In genomic region chr17:16988749-16989229, GRCh38 we compare ENCODE assay signal across 8 cellular contexts. TPM values are rescaled to one million over a fixed set of nuclear protein-coding genes. Genes with fewer than 3 reads are reported as not detected.
A peak's percentile ranks its signal among the peaks of the same experiment; 100 is the strongest.
DNase-seq lines count a peak whose midpoint lies in the region; ATAC-seq and TF ChIP-seq lines count a peak whose summit lies in the region.

No MANE protein-coding gene starts in this region.

- H3K36me3 ChIP-seq in mesendoderm (ENCODE audit: control insufficient read depth, insufficient read depth, low read length) (no peaks in the 10 kb centered on the region), aorta (ENCODE audit: control insufficient read depth in 1 of 2, insufficient read depth in 2 of 2, low read length in 1 of 2) (no peaks in the 10 kb centered on the region)

- DNase-seq in mesendoderm (no peak), aorta (no peak), epidermal melanocyte (ENCODE audit: insufficient read length, low spot score) (no peak), COR-L47 (lab: John Stamatoyannopoulos, UW) (no peak)

- H3K4me2 ChIP-seq in mesendoderm (ENCODE audit: low read length) = no peak overlapping the region

- no peak overlapping the region for H4K8ac ChIP-seq in mesendoderm (ENCODE audit: low read depth, low read length)

- no peak overlapping the region for H3K23ac ChIP-seq in mesendoderm (ENCODE audit: low read length)

- H3K9me3 ChIP-seq in aorta (ENCODE audit: control insufficient read depth, low read length) = no peaks in the 10 kb centered on the region

- no CpG with 5 or more reads among the region's 10 CpGs for WGBS in mesendoderm (ENCODE audit: extremely low coverage, insufficient coverage, low lambda C conversion rate)
- WGBS in aorta, 2 donors = 76 to 86% methylated on average over 10 of the region's 10 CpGs

- H3K4me3 ChIP-seq in GM12875 (ENCODE audit: low read depth, low read length) = peak overlapping the region; percentile 54
- no peak overlapping the region for H3K4me3 ChIP-seq in mesendoderm (ENCODE audit: low read length)
- no peak overlapping the region for H3K4me3 ChIP-seq in aorta (ENCODE audit: low read length in 2 of 2)

- H3K27ac ChIP-seq in mesendoderm (ENCODE audit: low read depth, low read length) = no peak overlapping the region
- no peak overlapping the region for H3K27ac ChIP-seq in aorta (ENCODE audit: low read depth in 1 of 2, low read length in 2 of 2)

- no peak overlapping the region for H3K4ac ChIP-seq in mesendoderm (ENCODE audit: low read depth, low read length)

- no peaks in the 10 kb centered on the region for H3K79me1 ChIP-seq in mesendoderm (ENCODE audit: low read length)

- no peaks in the 10 kb centered on the region for H3K79me2 ChIP-seq in mesendoderm (ENCODE audit: control insufficient read depth, insufficient read depth, low read length)

- peak; percentile 7 for ATAC-seq in GM21723 (IDR thresholded peaks at IDR 0.05; ENCODE audit: unreplicated experiment)
- ATAC-seq in GM21576 (IDR thresholded peaks at IDR 0.05; ENCODE audit: unreplicated experiment) = no peak
- no peak for ATAC-seq in aorta (ENCODE audit: low FRiP score)

- H3K27me3 ChIP-seq in mesendoderm (ENCODE audit: insufficient read depth, low read length, poor library complexity) (no peaks in the 10 kb centered on the region), aorta (ENCODE audit: control insufficient read depth in 1 of 2, insufficient read depth in 2 of 2, low read length in 1 of 2) (no peaks in the 10 kb centered on the region)

- H3K18ac ChIP-seq in mesendoderm (ENCODE audit: low read length) = no peak overlapping the region

- no peak overlapping the region for H2BK120ac ChIP-seq in mesendoderm (ENCODE audit: low read depth, low read length)

- H3K56ac ChIP-seq in mesendoderm (ENCODE audit: low read length) = peak overlapping the region; percentile 40

- peaks cover 2% of the 10 kb centered on the region for H3K4me1 ChIP-seq in mesendoderm (ENCODE audit: control insufficient read depth, low read depth, low read length)
- no peaks in the 10 kb centered on the region for H3K4me1 ChIP-seq in aorta (ENCODE audit: control insufficient read depth in 1 of 2, insufficient read depth in 2 of 2, low read length in 2 of 2)

- H2AK5ac ChIP-seq in mesendoderm (ENCODE audit: low read length) = no peak overlapping the region

- intact Hi-C loops in aorta (cut with DNase I) = no loop called here

- H3K9ac ChIP-seq in mesendoderm (ENCODE audit: low read length) = no peak overlapping the region

- H4K5ac ChIP-seq in mesendoderm (ENCODE audit: low read length) = no peak overlapping the region

- H2BK5ac ChIP-seq in mesendoderm (ENCODE audit: low read length) = no peak overlapping the region

- TF ChIP-seq CTCF in GM12875 (IDR thresholded peaks at IDR 0.05; ENCODE audit: borderline replicate concordance, insufficient read depth, low read depth, low read length) = no peak

- no peak overlapping the region for H2BK15ac ChIP-seq in mesendoderm (replicated peaks; ENCODE audit: low read depth)

TF ChIP-seq in PFSK-1, 5 proteins besides CTCF, POLR2A, EP300 and RAD21:
- TF ChIP-seq SIN3A (IDR thresholded peaks at IDR 0.05; ENCODE audit: borderline replicate concordance, insufficient read depth, low read length) (no peak), FOXP2 (optimal IDR thresholded peaks at IDR 0.05; ENCODE audit: borderline replicate concordance, extremely low read depth, extremely low read length, insufficient read depth) (peak; percentile 50), REST (IDR thresholded peaks at IDR 0.05; ENCODE audit: insufficient read depth in 1 of 2, low read depth in 2 of 2, low read length in 2 of 2) (no peak), TAF1 (IDR thresholded peaks at IDR 0.05; ENCODE audit: borderline replicate concordance, insufficient read depth, low read length) (no peak)

RNA-seq across cellular contexts. Expression of gene TNFRSF13B, which starts 16.9 kb away (rescaled TPM):
- not detected for polyA plus RNA-seq in PFSK-1 (2012; ENCODE audit: insufficient read length, low read depth)
- polyA plus RNA-seq in mesendoderm (2013, experiment 1 of 2) = 0.95 TPM
- polyA plus RNA-seq in mesendoderm (2013, experiment 2 of 2) = 0.81 TPM
- total RNA-seq in aorta = not detected
- not detected for polyA plus RNA-seq in aorta

RNA-seq across cellular contexts. Expression of gene MPRIP, which starts 53.5 kb away (rescaled TPM):
- polyA plus RNA-seq in PFSK-1 (2012; ENCODE audit: insufficient read length, low read depth) = 156 TPM
- polyA plus RNA-seq in mesendoderm (2013, experiment 1 of 2) = 95.9 TPM
- 94.7 TPM for polyA plus RNA-seq in mesendoderm (2013, experiment 2 of 2)
- 100 to 1,000 TPM; 361 to 519 TPM for total RNA-seq in aorta
- 100 to 1,000 TPM in 1 of 2 donors, 10 to 100 TPM in 1; 97.8 to 241 TPM for polyA plus RNA-seq in aorta
